ENCODE assay signal across 22 cellular contexts in the genomic region with DNA sequence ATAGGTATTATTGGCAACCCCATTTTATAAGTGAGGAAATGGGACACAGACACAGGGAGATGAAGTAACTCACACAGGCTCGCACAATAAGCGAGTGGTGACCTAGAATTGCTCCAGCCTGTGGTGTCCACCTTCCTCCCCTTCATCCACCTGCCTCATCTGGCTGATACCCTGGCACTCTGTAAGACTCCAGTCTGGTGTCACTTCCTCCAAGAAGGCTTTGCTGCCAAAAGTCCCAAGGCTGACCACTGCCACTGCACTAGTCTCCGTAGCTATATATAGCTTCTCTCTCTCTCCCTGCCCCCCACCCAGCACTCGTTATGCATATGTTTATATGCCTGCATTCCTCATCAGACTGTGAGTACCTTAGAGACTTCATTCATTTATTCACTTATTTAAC.
DNase-seq lines count a peak whose midpoint lies in the region; ATAC-seq and TF ChIP-seq lines count a peak whose summit lies in the region.
"Had no signal": no experiment of that assay in that cellular context is flagged by ENCODE, and none has a peak within 500 bp of the region (broad histone marks: within the 10 kb centered on the region; RNA-seq: fewer than 3 reads in every experiment).

No MANE protein-coding gene starts in this region.

- H3K14ac ChIP-seq in IMR-90 (replicated peaks; ENCODE audit: low read depth, low read length), result no peak overlapping the region

- H4K8ac ChIP-seq in IMR-90 (ENCODE audit: low read depth in 2 of 2, low read length in 2 of 2), result no peak overlapping the region

- H3K4me3 ChIP-seq in IMR-90 (ENCODE audit: insufficient read depth, low read depth, low read length) (no peak overlapping the region), osteoblast (ENCODE audit: insufficient read depth, low read length) (no peak overlapping the region)
- H3K4me3 ChIP-seq: GM23248, SJSA1 had no signal

- BruUV-seq in IMR-90 (replicated peaks; lab: Mats Ljungman, UMichigan), result no TSS peak

- peaks cover 26% of the 10 kb centered on the region for H3K36me3 Mint-ChIP-seq in chondrocyte (ENCODE audit: low read depth)
- H3K36me3 Mint-ChIP-seq in activated CD8-positive, alpha-beta T cell treated with anti-CD3 and anti-CD28 coated beads for 36 hours (ENCODE audit: low read depth), result peaks cover 8% of the 10 kb centered on the region

- peaks cover 7 to 40% of the 10 kb centered on the region in 2 experiments for H3K79me1 ChIP-seq in IMR-90 (ENCODE audit: low read depth in 1 of 2, low read length in 2 of 2)

- H3K27me3 ChIP-seq in IMR-90 (ENCODE audit: control insufficient read depth, insufficient read depth, low read length) (no peaks in the 10 kb centered on the region), osteoblast (ENCODE audit: insufficient read depth, low read length) (no peaks in the 10 kb centered on the region)
- H3K27me3 ChIP-seq: SJSA1 had no signal

- peaks cover 4% of the 10 kb centered on the region for H3K79me2 ChIP-seq in osteoblast (ENCODE audit: insufficient read depth, low read length)

- H3K4me2 ChIP-seq in IMR-90 (ENCODE audit: low read depth, low read length) (no peak overlapping the region), osteoblast (ENCODE audit: insufficient read depth, low read length) (no peak overlapping the region)

- H3K4me1 ChIP-seq in IMR-90 (ENCODE audit: control insufficient read depth, insufficient read depth, low read length), result peaks cover 21% of the 10 kb centered on the region
- H3K4me1 ChIP-seq in osteoblast (ENCODE audit: insufficient read depth, low read length), result peaks cover 16% of the 10 kb centered on the region

- peaks cover 44% of the 10 kb centered on the region for H3K4me1 Mint-ChIP-seq in chondrocyte (ENCODE audit: low read depth)
- H3K4me1 Mint-ChIP-seq in activated CD8-positive, alpha-beta T cell treated with anti-CD3 and anti-CD28 coated beads for 36 hours (ENCODE audit: low read depth), result peaks cover 2% of the 10 kb centered on the region
- H3K4me1 Mint-ChIP-seq: IgD-negative memory B cell had no signal

- peak overlapping the region; percentile 65; the same call in 1 of the 2 replicates for H2AK5ac ChIP-seq in IMR-90 (ENCODE audit: low read depth, low read length)

- TF ChIP-seq POLR2A in IMR-90 (IDR thresholded peaks at IDR 0.05; ENCODE audit: low read depth, low read length), result no peak

- no peak overlapping the region for H3K27ac ChIP-seq in IMR-90 (ENCODE audit: insufficient read depth, low read length)
- H3K27ac ChIP-seq in osteoblast (ENCODE audit: low read depth, low read length), result no peak overlapping the region
- H3K27ac ChIP-seq: GM23248, SJSA1 had no signal

- TF ChIP-seq CTCF in IMR-90 (conservative IDR thresholded peaks at IDR 0.05; ENCODE audit: low read depth, low read length) (no peak), chondrocyte (IDR thresholded peaks at IDR 0.05) (no peak), osteoblast (IDR thresholded peaks at IDR 0.05; ENCODE audit: extremely low read depth, low read depth, low read length) (no peak)
- no peak for TF ChIP-seq CTCF in activated CD8-positive, alpha-beta T cell treated with anti-CD3 and anti-CD28 coated beads for 36 hours (IDR thresholded peaks at IDR 0.05)

- H3K4me3 Mint-ChIP-seq in chondrocyte (ENCODE audit: unreplicated experiment), result no peak overlapping the region
- no peak overlapping the region for H3K4me3 Mint-ChIP-seq in activated CD8-positive, alpha-beta T cell treated with anti-CD3 and anti-CD28 coated beads for 36 hours
- H3K4me3 Mint-ChIP-seq: CD4-positive, alpha-beta memory T cell; H9; IgD-negative memory B cell had no signal

- H2BK5ac ChIP-seq in IMR-90 (ENCODE audit: low read depth, low read length, poor library complexity, severe bottlenecking), result no peak overlapping the region

- no peak overlapping the region for H2BK120ac ChIP-seq in IMR-90 (ENCODE audit: low read depth, low read length)

- dilution Hi-C loops in IMR-90 (cut with HindIII; ENCODE audit: low sequenced_read_pairs, unreplicated experiment), result no loop called here

- H3K23ac ChIP-seq in IMR-90 (ENCODE audit: low read depth, low read length), result 0 out of 2 replicates have a peak overlapping the region, but pooled peaks have one; percentile 52

- H3K27ac Mint-ChIP-seq in chondrocyte (ENCODE audit: unreplicated experiment), result no peak overlapping the region
- H3K27ac Mint-ChIP-seq in activated CD8-positive, alpha-beta T cell treated with anti-CD3 and anti-CD28 coated beads for 36 hours, result no peak overlapping the region
- H3K27ac Mint-ChIP-seq: H9, IgD-negative memory B cell had no signal

- H3K9me1 ChIP-seq in IMR-90 (ENCODE audit: insufficient read depth, low read length), result peaks cover 36% of the 10 kb centered on the region

- H3K9me3 ChIP-seq in IMR-90 (ENCODE audit: control insufficient read depth, insufficient read depth, low read length) (no peaks in the 10 kb centered on the region), osteoblast (ENCODE audit: low read depth, low read length) (no peaks in the 10 kb centered on the region)
- H3K9me3 ChIP-seq: SJSA1 had no signal

- intact Hi-C loops in IMR-90 (cut with micrococcal nuclease) (no loop called here), Right ventricle myocardium inferior (cut with DNase I) (no loop called here)
- intact Hi-C loops in activated CD8-positive, alpha-beta T cell treated with anti-CD3 and anti-CD28 coated beads for 36 hours (cut with micrococcal nuclease), result no loop called here

- H3K56ac ChIP-seq in IMR-90 (ENCODE audit: extremely low read depth, insufficient read depth, low read length), result no peak overlapping the region

- in situ Hi-C loops in IMR-90 (cut with MboI; ENCODE audit: low sequenced_read_pairs), result no loop called here

- H4K20me1 ChIP-seq in IMR-90 (ENCODE audit: insufficient read depth, low read length) (no peaks in the 10 kb centered on the region), osteoblast (ENCODE audit: insufficient read depth, low read length) (peaks cover 8% of the 10 kb centered on the region)

- H4K5ac ChIP-seq in IMR-90 (ENCODE audit: low read depth, low read length), result no peak overlapping the region

- no peak overlapping the region for H3K9ac ChIP-seq in IMR-90 (ENCODE audit: low read depth, low read length)
- H3K9ac ChIP-seq: GM23248 had no signal

- POLR2A ChIA-PET in IMR-90 (lab: Charles Lee; ENCODE audit: unreplicated experiment), result no interaction called here
- POLR2A ChIA-PET in activated CD8-positive, alpha-beta T cell treated with anti-CD3 and anti-CD28 coated beads for 36 hours (lab: Charles Lee), result no interaction called here

- DNase-seq in IMR-90 (no peak), chondrocyte (ENCODE audit: low spot score) (peak; percentile 7), osteoblast (ENCODE audit: insufficient read length, low spot score, missing footprints) (peak; percentile 26), Right ventricle myocardium inferior (ENCODE audit: missing footprints) (no peak)
- no peak for DNase-seq in activated naive CD4-positive, alpha-beta T cell (lab: John Stamatoyannopoulos, UW)
- DNase-seq in activated CD8-positive, alpha-beta T cell treated with anti-CD3 and anti-CD28 coated beads for 36 hours, result no peak
- DNase-seq: C1 segment of cervical spinal cord; CD4-positive, alpha-beta memory T cell; COR-L47; DMS53; GM23248; H9; NCI-H1092 treated with DMSO at 0.1 percent for 48 hours; NCI-H1436; NCI-H187; NCI-H2171 treated with DMSO at 0.1 percent for 48 hours; NCI-H345; NCI-H510A treated with DMSO at 0.1 percent for 48 hours; Right ventricle myocardium superior had no signal

- H3K9me3 Mint-ChIP-seq in chondrocyte (ENCODE audit: low read depth), result no peaks in the 10 kb centered on the region
- no peaks in the 10 kb centered on the region for H3K9me3 Mint-ChIP-seq in activated CD8-positive, alpha-beta T cell treated with anti-CD3 and anti-CD28 coated beads for 36 hours
- H3K9me3 Mint-ChIP-seq: CD4-positive, alpha-beta memory T cell; H9; IgD-negative memory B cell had no signal

- no peak overlapping the region; the same call in 2 of the 3 replicates for H2BK15ac ChIP-seq in IMR-90 (ENCODE audit: low read depth, low read length)

- TF ChIP-seq RAD21 in IMR-90 (IDR thresholded peaks at IDR 0.05; ENCODE audit: low read length), result no peak

- H3K27me3 Mint-ChIP-seq in chondrocyte (ENCODE audit: low read depth), result no peaks in the 10 kb centered on the region
- no peaks in the 10 kb centered on the region for H3K27me3 Mint-ChIP-seq in activated CD8-positive, alpha-beta T cell treated with anti-CD3 and anti-CD28 coated beads for 36 hours
- H3K27me3 Mint-ChIP-seq: CD4-positive, alpha-beta memory T cell; IgD-negative memory B cell had no signal

- H2AK9ac ChIP-seq in IMR-90 (replicated peaks; ENCODE audit: low read depth, low read length, poor library complexity), result no peak overlapping the region

- no peak overlapping the region for H3K18ac ChIP-seq in IMR-90 (ENCODE audit: low read depth, low read length)

- peak overlapping the region; percentile 0; the same call in 1 of the 2 replicates for H4K91ac ChIP-seq in IMR-90 (ENCODE audit: insufficient read depth, low read depth, low read length)

- ATAC-seq in IMR-90 (ENCODE audit: low read depth) (no peak), HG03025 (IDR thresholded peaks at IDR 0.05; ENCODE audit: low FRiP score, unreplicated experiment) (no peak), Right ventricle myocardium inferior (no peak)
- ATAC-seq in activated CD8-positive, alpha-beta T cell treated with anti-CD3 and anti-CD28 coated beads for 36 hours, result no peak

- no peak overlapping the region for H2AFZ ChIP-seq in IMR-90 (replicated peaks; ENCODE audit: low read length, poor library complexity)
- no peak overlapping the region for H2AFZ ChIP-seq in osteoblast (ENCODE audit: low read length)
- H2AFZ ChIP-seq: GM23248 had no signal

- H2BK20ac ChIP-seq in IMR-90 (ENCODE audit: low read depth, low read length), result no peak overlapping the region

- CTCF ChIA-PET in IMR-90 (lab: Yijun Ruan, JAX), result interaction anchor here (0.6 to 1.5 kb wide), 2 partner anchors 12 to 16 kb away, joined by 3 to 4 read pairs; no protein-coding TSS in a partner anchor
- CTCF ChIA-PET in activated CD8-positive, alpha-beta T cell treated with anti-CD3 and anti-CD28 coated beads for 36 hours (lab: Charles Lee), result no interaction called here

- WGBS in IMR-90 (ENCODE audit: extremely low coverage in 2 of 2, insufficient read length in 1 of 2), 2 experiments, result no CpG with 5 or more reads among the region's 4 CpGs

- H3K36me3 ChIP-seq in IMR-90 (ENCODE audit: control insufficient read depth, insufficient read depth, low read length) (peaks cover 7% of the 10 kb centered on the region), osteoblast (ENCODE audit: insufficient read depth, low read length) (peaks cover 34% of the 10 kb centered on the region)

- H3K4ac ChIP-seq in IMR-90 (ENCODE audit: low read depth, low read length), result peak overlapping the region; percentile 7; the same call in 1 of the 2 replicates

TF ChIP-seq in IMR-90, 13 proteins besides CTCF, POLR2A, EP300 and RAD21 (continues in another document):
- TF ChIP-seq CHD1 (IDR thresholded peaks at IDR 0.05; ENCODE audit: low read depth, low read length) (no peak), FOS (IDR thresholded peaks at IDR 0.05; ENCODE audit: low read depth, low read length) (no peak), CEBPB (IDR thresholded peaks at IDR 0.05; ENCODE audit: low read depth, low read length) (no peak), BHLHE40 (IDR thresholded peaks at IDR 0.05; ENCODE audit: low read depth, low read length) (no peak), MAFK (IDR thresholded peaks at IDR 0.05; ENCODE audit: low read depth, low read length) (no peak)

Comparison
In these comparisons a context has a peak if more than half of its experiments do, and no peak if none do; other contexts are left out.
1. DNase-seq: peak in chondrocyte (single experiment) and osteoblast (single experiment); none in IMR-90 (single experiment), Right ventricle myocardium inferior (single experiment), activated naive CD4-positive, alpha-beta T cell (0 of 4) and activated CD8-positive, alpha-beta T cell treated with anti-CD3 and anti-CD28 coated beads for 36 hours (single experiment).